8 cellular contexts compared by ENCODE assay signal in the genomic region with DNA sequence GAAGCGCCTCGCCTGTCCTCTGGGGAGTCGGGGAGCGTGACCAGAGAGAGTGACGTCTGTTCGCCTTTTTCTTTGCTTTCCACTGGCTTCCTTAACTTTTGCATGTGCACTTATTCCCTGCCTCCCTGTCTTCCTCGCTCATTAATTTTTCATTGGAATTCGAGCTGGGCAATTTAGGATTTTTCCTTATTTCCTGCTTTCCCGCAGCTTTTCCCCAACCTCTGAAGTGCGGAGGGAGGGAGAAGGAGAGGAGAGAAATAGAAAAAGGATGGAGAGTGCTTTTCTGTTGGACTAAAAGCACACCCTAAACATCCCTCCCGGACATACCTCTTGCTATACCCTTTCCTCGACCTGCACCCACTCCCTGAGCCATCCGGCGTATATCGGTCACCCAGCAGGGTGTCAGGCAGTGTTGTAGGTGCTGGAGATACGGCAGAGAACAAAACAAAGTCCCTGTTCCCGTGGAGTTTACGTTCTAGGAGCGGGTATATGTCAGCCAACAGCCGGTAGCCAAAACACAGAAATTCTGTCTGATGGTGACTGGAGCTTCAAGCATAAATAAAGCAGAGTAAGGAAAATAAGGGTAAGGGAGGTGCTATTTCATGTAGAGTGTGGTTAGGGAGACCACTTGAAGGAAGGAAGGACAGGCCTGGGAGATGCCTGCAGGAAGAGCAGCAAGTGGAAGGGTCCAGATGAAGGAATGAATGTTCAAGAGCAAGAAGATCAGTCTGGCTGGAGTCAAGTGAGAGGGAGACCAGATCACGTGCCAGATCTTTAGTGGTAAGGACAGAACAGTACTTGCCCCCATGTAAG. TPM values are rescaled to one million over a fixed set of nuclear protein-coding genes. Genes with fewer than 3 reads are reported as not detected.
A peak's percentile ranks its signal among the peaks of the same experiment; 100 is the strongest.
DNase-seq lines count a peak whose midpoint lies in the region; ATAC-seq and TF ChIP-seq lines count a peak whose summit lies in the region.

No MANE protein-coding gene starts in this region.

- DNase-seq in stimulated activated CD4-positive, alpha-beta T cell treated with anti-CD3 and anti-CD28 coated beads, Interleukin-15, amount 100 ng/mL, for 24 hours = peak; percentile 9
- no peak for DNase-seq in stimulated activated CD4-positive, alpha-beta T cell treated with anti-CD3 and anti-CD28 coated beads, Interleukin-4, amount 100 ng/mL, for 24 hours
- DNase-seq in right lobe of liver = no peak
- no peak for DNase-seq in upper lobe of right lung
- no peak for DNase-seq in germinal center (ENCODE audit: low spot score)
- no peak for DNase-seq in central memory CD4-positive, alpha-beta T cell
- DNase-seq in NCI-H2107 treated with DMSO at 0.1 percent for 48 hours (lab: John Stamatoyannopoulos, UW; ENCODE audit: unreplicated experiment) = no peak

- H3K36me3 ChIP-seq in right lobe of liver = no peaks in the 10 kb centered on the region
- H3K36me3 ChIP-seq in upper lobe of right lung = no peaks in the 10 kb centered on the region

- intact Hi-C loops in right lobe of liver (cut with DNase I) (no loop called here), upper lobe of right lung (cut with DNase I) (no loop called here)

- H3K4me3 ChIP-seq in right lobe of liver (peak overlapping the region; percentile 78 to 94 (median 90)), upper lobe of right lung (peak overlapping the region; percentile 88)

- H3K27me3 ChIP-seq in right lobe of liver (no peaks in the 10 kb centered on the region), upper lobe of right lung (no peaks in the 10 kb centered on the region)

- no peak for TF ChIP-seq CTCF in right lobe of liver (IDR thresholded peaks at IDR 0.05)
- TF ChIP-seq CTCF in upper lobe of right lung (IDR thresholded peaks at IDR 0.05) = no peak

- H3K4me1 ChIP-seq in right lobe of liver = peaks cover 0 to 19% (median 5%) of the 10 kb centered on the region in 4 donors
- peaks cover 35% of the 10 kb centered on the region for H3K4me1 ChIP-seq in upper lobe of right lung

- H3K27ac ChIP-seq in angular gyrus (ENCODE audit: low read depth, low read length) = peak overlapping the region; percentile 76
- H3K27ac ChIP-seq in right lobe of liver = no peak overlapping the region
- H3K27ac ChIP-seq in upper lobe of right lung = peak overlapping the region; percentile 92

- 50% methylated on average over 19 of the region's 21 CpGs for WGBS in right lobe of liver (ENCODE audit: insufficient coverage, low coverage, low lambda C conversion rate, missing lambda C conversion rate)

- no peak for TF ChIP-seq POLR2A in right lobe of liver (IDR thresholded peaks at IDR 0.05)

- H3K9me3 ChIP-seq in right lobe of liver = no peaks in the 10 kb centered on the region
- H3K9me3 ChIP-seq in upper lobe of right lung = no peaks in the 10 kb centered on the region

- ATAC-seq in right lobe of liver (no peak), upper lobe of right lung (no peak)

RNA-seq across cellular contexts. Expression of a gene that starts 0.6 kb away (rescaled TPM):
- total RNA-seq in right lobe of liver (10 to 100 TPM; 19.8 to 36.8 (median 25.8) TPM), upper lobe of right lung (60.4 TPM)

Comparison
In these comparisons a context has a peak if more than half of its experiments do, and no peak if none do; other contexts are left out.
1. H3K27ac ChIP-seq: peak in angular gyrus (single experiment) and upper lobe of right lung (single experiment); none in right lobe of liver (0 of 3).